Comparison of ENCODE assay signal across 2 cellular contexts in genomic region chr9:130917171-130917960, GRCh38.
TF ChIP-seq lines count a peak whose summit lies in the region.

No MANE protein-coding gene starts in this region.

TF ChIP-seq in HepG2, 621 proteins besides CTCF, POLR2A, EP300 and RAD21:
- TF ChIP-seq HMGXB4 (CRISPR knock-in tag; IDR thresholded peaks at IDR 0.05; ENCODE audit: borderline replicate concordance in 1 of 2, low read depth in 1 of 2), result no peak
- TF ChIP-seq PAWR (CRISPR knock-in tag; IDR thresholded peaks at IDR 0.05; ENCODE audit: borderline replicate concordance), result no peak
- TF ChIP-seq ZNF629 (CRISPR knock-in tag; conservative IDR thresholded peaks at IDR 0.05), result peak; percentile 72
- TF ChIP-seq SP140L (CRISPR knock-in tag; IDR thresholded peaks at IDR 0.05; ENCODE audit: borderline replicate concordance), result no peak
- TF ChIP-seq KDM4B (CRISPR knock-in tag; IDR thresholded peaks at IDR 0.05), result no peak
TF ChIP-seq in HepG2: peak in this region for 1.

TF ChIP-seq in K562, 482 proteins besides CTCF, POLR2A, EP300 and RAD21:
- peak in 1 of 2 experiments; percentile 76; a peak in 3 of 4 replicates for TF ChIP-seq RCOR1 (IDR thresholded peaks at IDR 0.05; ENCODE audit: borderline replicate concordance in 1 of 2, low read depth in 2 of 2, low read length in 2 of 2)
- TF ChIP-seq SLC30A9 (CRISPR knock-in tag; IDR thresholded peaks at IDR 0.05), result no peak
- no peak for TF ChIP-seq CHD2 (IDR thresholded peaks at IDR 0.05; ENCODE audit: low read depth, low read length)
- no peak for TF ChIP-seq HDAC6 (IDR thresholded peaks at IDR 0.05; ENCODE audit: low read depth, low read length)
- TF ChIP-seq GTF2B (IDR thresholded peaks at IDR 0.05; ENCODE audit: extremely low read depth, insufficient read length), result no peak
- TF ChIP-seq SMARCA5 (IDR thresholded peaks at IDR 0.05), result no peak
- TF ChIP-seq IFI16 (CRISPR knock-in tag; IDR thresholded peaks at IDR 0.05), result no peak
- 0 out of 2 replicates have a peak, but pooled peaks have one; percentile 2 for TF ChIP-seq MAFK (IDR thresholded peaks at IDR 0.05; ENCODE audit: low read length)
- TF ChIP-seq MYC (IDR thresholded peaks at IDR 0.05; ENCODE audit: low read depth, low read length), result peak; percentile 4; the same call in 1 of the 2 replicates
- TF ChIP-seq MYC (CRISPR knock-in tag; IDR thresholded peaks at IDR 0.05; ENCODE audit: borderline replicate concordance, low read depth), result no peak
- TF ChIP-seq PCBP1 (IDR thresholded peaks at IDR 0.05; ENCODE audit: low read depth, low read length, poor library complexity, severe bottlenecking), result no peak
- TF ChIP-seq GTF2F1 (IDR thresholded peaks at IDR 0.05; ENCODE audit: low read depth, low read length), result peak; percentile 62; the same call in 1 of the 2 replicates
- peak; percentile 94 for TF ChIP-seq STAT6 (CRISPR knock-in tag; IDR thresholded peaks at IDR 0.05)
- peak in 1 of 2 experiments; percentile 83; a peak in 1 of 4 replicates for TF ChIP-seq MLX (CRISPR knock-in tag; conservative IDR thresholded peaks at IDR 0.05)
- no peak for TF ChIP-seq EZH2 (IDR thresholded peaks at IDR 0.05; ENCODE audit: borderline replicate concordance, low read depth, low read length)
